Comparison of ENCODE assay signal across 11 cellular contexts in genomic region chr2:19021100-19021476, GRCh38.
DNase-seq lines count a peak whose midpoint lies in the region; ATAC-seq and TF ChIP-seq lines count a peak whose summit lies in the region.
"Had no signal": no experiment of that assay in that cellular context is flagged by ENCODE, and none has a peak within 500 bp of the region (broad histone marks: within the 10 kb centered on the region; RNA-seq: fewer than 3 reads in every experiment).

No MANE protein-coding gene starts in this region.

- no peak overlapping the region for H3K4me3 Mint-ChIP-seq in osteocyte (ENCODE audit: unreplicated experiment)
- H3K4me3 Mint-ChIP-seq: activated CD4-positive, alpha-beta T cell treated with anti-CD3 and anti-CD28 coated beads, Interleukin-2, amount 10 ng/mL, durations not matched to agents 7 days and 5 days had no signal

- peak overlapping the region; percentile 72 for H3K27ac Mint-ChIP-seq in osteocyte (ENCODE audit: unreplicated experiment)
- H3K27ac Mint-ChIP-seq: activated CD4-positive, alpha-beta T cell treated with anti-CD3 and anti-CD28 coated beads, Interleukin-2, amount 10 ng/mL, durations not matched to agents 7 days and 5 days had no signal

- no peaks in the 10 kb centered on the region for H3K27me3 ChIP-seq in colonic mucosa

- no peaks in the 10 kb centered on the region for H3K4me1 ChIP-seq in colonic mucosa
- H3K4me1 ChIP-seq: parathyroid adenoma had no signal

- peaks cover 20% of the 10 kb centered on the region for H3K4me1 Mint-ChIP-seq in osteocyte (ENCODE audit: unreplicated experiment)
- H3K4me1 Mint-ChIP-seq: activated CD4-positive, alpha-beta T cell treated with anti-CD3 and anti-CD28 coated beads, Interleukin-2, amount 10 ng/mL, durations not matched to agents 7 days and 5 days had no signal

- ATAC-seq in SK-N-SH treated with all-trans-retinoic acid at 6 μM for 48 hours, result peak; percentile 89

- no peaks in the 10 kb centered on the region for H3K36me3 ChIP-seq in colonic mucosa

- peak; percentile 83 for DNase-seq in GM03348 (ENCODE audit: low spot score)
- peak; percentile 8 for DNase-seq in foreskin melanocyte
- DNase-seq in osteocyte (ENCODE audit: extremely low spot score, unreplicated experiment), result no peak
- DNase-seq in colonic mucosa, result no peak
- DNase-seq in GOT3 (lab: John Stamatoyannopoulos, UW), result no peak
- no peak for DNase-seq in cortex of kidney (lab: John Stamatoyannopoulos, UW)
- no peak for DNase-seq in central memory CD4-positive, alpha-beta T cell
- DNase-seq: activated CD4-positive, alpha-beta T cell treated with anti-CD3 and anti-CD28 coated beads, Interleukin-2, amount 10 ng/mL, durations not matched to agents 7 days and 5 days; amygdala had no signal

- H3K27me3 Mint-ChIP-seq in osteocyte (ENCODE audit: unreplicated experiment), result no peaks in the 10 kb centered on the region
- H3K27me3 Mint-ChIP-seq: activated CD4-positive, alpha-beta T cell treated with anti-CD3 and anti-CD28 coated beads, Interleukin-2, amount 10 ng/mL, durations not matched to agents 7 days and 5 days had no signal

- H3K9ac ChIP-seq in colonic mucosa (ENCODE audit: low read depth in 2 of 2, low read length in 2 of 2), result no peak overlapping the region
- H3K9ac ChIP-seq: parathyroid adenoma had no signal

- TF ChIP-seq CTCF in osteocyte (IDR thresholded peaks at IDR 0.05) (no peak), colonic mucosa (IDR thresholded peaks at IDR 0.05) (no peak)

- no peak overlapping the region for H3K27ac ChIP-seq in colonic mucosa
- H3K27ac ChIP-seq: parathyroid adenoma had no signal

- H3K4me3 ChIP-seq in colonic mucosa, result no peak overlapping the region

- no peaks in the 10 kb centered on the region for H3K9me3 Mint-ChIP-seq in osteocyte (ENCODE audit: unreplicated experiment)

- intact Hi-C loops in colonic mucosa (cut with DNase I), result no loop called here

- H3K9me3 ChIP-seq in colonic mucosa, result no peaks in the 10 kb centered on the region

- no peaks in the 10 kb centered on the region for H3K36me3 Mint-ChIP-seq in osteocyte (ENCODE audit: unreplicated experiment)

TF ChIP-seq in SK-N-SH treated with all-trans-retinoic acid at 6 μM for 48 hours, 23 proteins besides CTCF, POLR2A, EP300 and RAD21:
- TF ChIP-seq CSRNP3 (CRISPR knock-in tag; IDR thresholded peaks at IDR 0.05), result no peak
- TF ChIP-seq OSR1 (CRISPR knock-in tag; IDR thresholded peaks at IDR 0.05), result no peak
- TF ChIP-seq SNAI2 (CRISPR knock-in tag; IDR thresholded peaks at IDR 0.05), result no peak

Comparison
In these comparisons a context has a peak if more than half of its experiments do, and no peak if none do; other contexts are left out.
1. DNase-seq: peak in GM03348 (single experiment) and foreskin melanocyte (single experiment); none in osteocyte (single experiment), colonic mucosa (single experiment), GOT3 (single experiment), cortex of kidney (single experiment) and central memory CD4-positive, alpha-beta T cell (single experiment).